8 cellular contexts compared by ENCODE assay signal in genomic region chr19:2475018-2475701, GRCh38. TPM values are rescaled to one million over a fixed set of nuclear protein-coding genes. Genes with fewer than 3 reads are reported as not detected.
DNase-seq lines count a peak whose midpoint lies in the region; ATAC-seq and TF ChIP-seq lines count a peak whose summit lies in the region.

No MANE protein-coding gene starts in this region.

- peaks cover 49% of the 10 kb centered on the region for H3K27me3 Mint-ChIP-seq in GM23338 (ENCODE audit: insufficient read depth, low read depth, poor library complexity)
- peaks cover 0 to 5% (median 0%) of the 10 kb centered on the region in 5 donors for H3K27me3 Mint-ChIP-seq in naive thymus-derived CD8-positive, alpha-beta T cell

- no peaks in the 10 kb centered on the region for H3K9me2 ChIP-seq in GM23338 (ENCODE audit: insufficient read depth)

- TF ChIP-seq EP300 in esophagus muscularis mucosa (IDR thresholded peaks at IDR 0.05) = no peak

- H3K4me3 ChIP-seq in GM23338 (peak overlapping the region; percentile 99), esophagus muscularis mucosa (peak overlapping the region; percentile 63 to 98 (median 91))

- peaks cover 20% of the 10 kb centered on the region; the same call in 2 of the 3 replicates for H3K4me1 Mint-ChIP-seq in GM23338
- peaks cover 9 to 35% (median 27%) of the 10 kb centered on the region in 4 donors for H3K4me1 Mint-ChIP-seq in naive thymus-derived CD8-positive, alpha-beta T cell

- H3K27me3 ChIP-seq in GM23338 (ENCODE audit: insufficient read depth) (peaks cover 44% of the 10 kb centered on the region), esophagus muscularis mucosa (no peaks in the 10 kb centered on the region)

- peaks cover 8% of the 10 kb centered on the region for H4K20me1 ChIP-seq in GM23338 (replicated peaks; ENCODE audit: insufficient read depth)

- no peaks in the 10 kb centered on the region for H3K9me3 Mint-ChIP-seq in GM23338
- peaks cover 0 to 3% (median 0%) of the 10 kb centered on the region in 9 donors for H3K9me3 Mint-ChIP-seq in naive thymus-derived CD8-positive, alpha-beta T cell

- H3K36me3 ChIP-seq in GM23338 (ENCODE audit: insufficient read depth) = no peaks in the 10 kb centered on the region
- H3K36me3 ChIP-seq in esophagus muscularis mucosa = peaks cover 6 to 24% (median 13%) of the 10 kb centered on the region in 4 donors

- H3K36me3 Mint-ChIP-seq in GM23338 (ENCODE audit: low read depth) = peaks cover 7% of the 10 kb centered on the region; the same call in 2 of the 3 replicates
- H3K36me3 Mint-ChIP-seq in naive thymus-derived CD8-positive, alpha-beta T cell = peaks cover 0 to 16% (median 3%) of the 10 kb centered on the region in 3 donors

- WGBS in esophagus muscularis mucosa = 1% methylated on average over 33 of the region's 45 CpGs

- H3K4me1 ChIP-seq in GM23338 (ENCODE audit: insufficient read depth) (peaks cover 10% of the 10 kb centered on the region; the same call in 1 of the 2 replicates), esophagus muscularis mucosa (peaks cover 30 to 43% (median 42%) of the 10 kb centered on the region in 4 donors)

- peak overlapping the region; percentile 64 for H3K4me3 Mint-ChIP-seq in GM23338
- peak overlapping the region; percentile 81 to 99 (median 98) for H3K4me3 Mint-ChIP-seq in naive thymus-derived CD8-positive, alpha-beta T cell

- TF ChIP-seq POLR2A in esophagus muscularis mucosa (IDR thresholded peaks at IDR 0.05; ENCODE audit: low read depth) = no peak

- H3K27ac ChIP-seq in GM23338 (ENCODE audit: low read depth) (no peak overlapping the region), esophagus muscularis mucosa (replicated peaks in 1 of 4) (peak overlapping the region; percentile 90 to 96 (median 93)), temporal lobe (ENCODE audit: low read depth, low read length) (peak overlapping the region; percentile 36)

- POLR2A ChIA-PET in naive thymus-derived CD8-positive, alpha-beta T cell (lab: Charles Lee) = interaction anchor here (0.6 to 6.1 kb wide), 49 partner anchors 9 to 593 kb away, joined by 3 to 346 read pairs (median 7); partner anchors contain the start of genes LMNB2, PLEKHJ1, SGTA and THOP1

- H3K9me3 ChIP-seq in esophagus muscularis mucosa = no peaks in the 10 kb centered on the region

- peaks cover 8% of the 10 kb centered on the region; the same call in 1 of the 2 replicates for H3K79me2 ChIP-seq in GM23338 (replicated peaks; ENCODE audit: insufficient read depth)

- DNase-seq in CD1c-positive myeloid dendritic cell (ENCODE audit: extremely low spot score) (peak; percentile 56), GM23338 (ENCODE audit: low spot score) (peak; percentile 59), NCI-H748 (lab: John Stamatoyannopoulos, UW; ENCODE audit: unreplicated experiment) (peak; percentile 39), activated T-cell treated with anti-CD3 and anti-CD28 coated beads for 48 hours (ENCODE audit: low read depth) (peak; percentile 67), esophagus muscularis mucosa (ENCODE audit: extremely low spot score) (no peak), GM10266 (ENCODE audit: extremely low spot score) (no peak)
- peak; percentile 50 to 82 (median 68) for DNase-seq in naive thymus-derived CD8-positive, alpha-beta T cell

- no peak overlapping the region for H3K27ac Mint-ChIP-seq in GM23338
- H3K27ac Mint-ChIP-seq in naive thymus-derived CD8-positive, alpha-beta T cell = peak overlapping the region; percentile 50 to 99 (median 90)

- peak; percentile 9 for ATAC-seq in GM23338
- peak; percentile 26 to 27 for ATAC-seq in naive thymus-derived CD8-positive, alpha-beta T cell

- H2AFZ ChIP-seq in GM23338 = no peak overlapping the region

- no peak for TF ChIP-seq CTCF in GM23338 (conservative IDR thresholded peaks at IDR 0.05; ENCODE audit: low read depth in 2 of 2)
- TF ChIP-seq CTCF in esophagus muscularis mucosa (IDR thresholded peaks at IDR 0.05) = no peak
- TF ChIP-seq CTCF in GM10266 (IDR thresholded peaks at IDR 0.05; ENCODE audit: control insufficient read depth, insufficient read depth, low read depth, missing control alignments) = no peak

- H3K4me2 ChIP-seq in GM23338 = peak overlapping the region; percentile 80

- intact Hi-C loops in esophagus muscularis mucosa (cut with DNase I) = loop anchor here (1.0 kb wide), 2 partner anchors 104 to 136 kb away; no protein-coding TSS in a partner anchor

- H3F3A ChIP-seq in GM23338 (replicated peaks; ENCODE audit: low read depth) = peaks cover 15% of the 10 kb centered on the region; the same call in 1 of the 2 replicates

TF ChIP-seq in GM23338, 12 proteins besides CTCF, POLR2A, EP300 and RAD21 (continues in another document):
- TF ChIP-seq REST (IDR thresholded peaks at IDR 0.05; ENCODE audit: unreplicated experiment) = no peak
- TF ChIP-seq ETS1 (IDR thresholded peaks at IDR 0.05) = no peak
- TF ChIP-seq NANOG (IDR thresholded peaks at IDR 0.05; ENCODE audit: borderline replicate concordance) = no peak

RNA-seq across cellular contexts. Expression of gene GADD45B, which starts 0.8 kb away (rescaled TPM):
- total RNA-seq in GM23338 (2014; rRNA removed; shearing (Covaris generic)) = 12.3 and 15.2 TPM in 2 replicates
- 15.8 and 16.6 TPM in 2 replicates for polyA plus RNA-seq in GM23338 (2016; fragmentation: Nextera tagmentation; extraction: Ambion mirVana)
- 100 to 1,000 TPM in 1 of 4 donors, 10 to 100 TPM in 3; 56.5 to 793 (median 90.5) TPM for total RNA-seq in esophagus muscularis mucosa
- total RNA-seq in naive thymus-derived CD8-positive, alpha-beta T cell = 100 to 1,000 TPM; 108 to 115 TPM
- 10 to 100 TPM; 41.0 to 57.3 (median 43.8) TPM for polyA plus RNA-seq in naive thymus-derived CD8-positive, alpha-beta T cell
- total RNA-seq in temporal lobe = 5.9 TPM

RNA-seq across cellular contexts. Expression of gene LMNB2, which starts 18.4 kb away (rescaled TPM):
- 190 and 255 TPM in 2 replicates for total RNA-seq in GM23338 (2014; rRNA removed; shearing (Covaris generic))
- polyA plus RNA-seq in GM23338 (2016; fragmentation: Nextera tagmentation; extraction: Ambion mirVana) = 40.1 and 40.9 TPM in 2 replicates
- total RNA-seq in esophagus muscularis mucosa (10 to 100 TPM; 13.3 to 30.8 (median 19.3) TPM), temporal lobe (32.2 TPM)
- 10 to 100 TPM; 17.3 to 19.6 TPM for total RNA-seq in naive thymus-derived CD8-positive, alpha-beta T cell
- 10 to 100 TPM in 1 of 3 donors, 1 to 10 TPM in 2; 5.4 to 10.5 (median 7.4) TPM for polyA plus RNA-seq in naive thymus-derived CD8-positive, alpha-beta T cell

RNA-seq across cellular contexts. Expression of gene TIMM13, which starts 47.8 kb away (rescaled TPM):
- 118 and 140 TPM in 2 replicates for total RNA-seq in GM23338 (2014; rRNA removed; shearing (Covaris generic))
- 347 TPM in 2 replicates for polyA plus RNA-seq in GM23338 (2016; fragmentation: Nextera tagmentation; extraction: Ambion mirVana)
- 10 to 100 TPM; 16.2 to 37.7 (median 28.1) TPM for total RNA-seq in esophagus muscularis mucosa
- total RNA-seq in naive thymus-derived CD8-positive, alpha-beta T cell = 10 to 100 TPM; 33.6 to 38.3 TPM
- 10 to 100 TPM; 74.4 to 92.2 (median 83.0) TPM for polyA plus RNA-seq in naive thymus-derived CD8-positive, alpha-beta T cell
- 19.9 TPM for total RNA-seq in temporal lobe

Comparison
In these comparisons a context has a peak if more than half of its experiments do, and no peak if none do; other contexts are left out.
1. DNase-seq: peak in CD1c-positive myeloid dendritic cell (single experiment), GM23338 (single experiment), NCI-H748 (single experiment), activated T-cell treated with anti-CD3 and anti-CD28 coated beads for 48 hours (single experiment) and naive thymus-derived CD8-positive, alpha-beta T cell (10 of 10); none in esophagus muscularis mucosa (single experiment) and GM10266 (single experiment).